In genomic region chr11:118353084-118353710, GRCh38 we compare ENCODE assay signal across 8 cellular contexts. TPM values are rescaled to one million over a fixed set of nuclear protein-coding genes. Genes with fewer than 3 reads are reported as not detected.
A peak's percentile ranks its signal among the peaks of the same experiment; 100 is the strongest.
DNase-seq lines count a peak whose midpoint lies in the region; ATAC-seq and TF ChIP-seq lines count a peak whose summit lies in the region.

No MANE protein-coding gene starts in this region.

- H3K9ac ChIP-seq in endodermal cell (ENCODE audit: extremely low read depth, low read length, poor library complexity, severe bottlenecking) = no peak overlapping the region

- no peak overlapping the region for H3K4me3 Mint-ChIP-seq in activated naive CD4-positive, alpha-beta T cell treated with anti-CD3 and anti-CD28 coated beads, Interleukin-2, amount 50 U/mL, for 24 hours
- no peak overlapping the region for H3K4me3 Mint-ChIP-seq in endodermal cell

- no peaks in the 10 kb centered on the region for H3K9me3 Mint-ChIP-seq in activated naive CD4-positive, alpha-beta T cell treated with anti-CD3 and anti-CD28 coated beads, Interleukin-2, amount 50 U/mL, for 24 hours
- H3K9me3 Mint-ChIP-seq in endodermal cell = no peaks in the 10 kb centered on the region

- H3K4me3 ChIP-seq in endodermal cell (ENCODE audit: low read length) (no peak overlapping the region), gastrocnemius medialis (no peak overlapping the region)

- no peak overlapping the region for H3K27ac ChIP-seq in endodermal cell (ENCODE audit: low read depth, low read length)
- H3K27ac ChIP-seq in gastrocnemius medialis = no peak overlapping the region

- ATAC-seq in gastrocnemius medialis = no peak
- no peak for ATAC-seq in HG03039 (IDR thresholded peaks at IDR 0.05; ENCODE audit: unreplicated experiment)
- ATAC-seq in GM18511 (IDR thresholded peaks at IDR 0.05; ENCODE audit: unreplicated experiment) = no peak

- 0 to 19% methylated on average over 1 to 5 of the region's 6 CpGs for WGBS in endodermal cell (ENCODE audit: insufficient coverage in 1 of 2, insufficient read length in 1 of 2), 2 experiments

- peaks cover 7% of the 10 kb centered on the region for H3K36me3 Mint-ChIP-seq in activated naive CD4-positive, alpha-beta T cell treated with anti-CD3 and anti-CD28 coated beads, Interleukin-2, amount 50 U/mL, for 24 hours
- no peaks in the 10 kb centered on the region for H3K36me3 Mint-ChIP-seq in endodermal cell (ENCODE audit: low read depth)

- no peaks in the 10 kb centered on the region for H3K27me3 Mint-ChIP-seq in activated naive CD4-positive, alpha-beta T cell treated with anti-CD3 and anti-CD28 coated beads, Interleukin-2, amount 50 U/mL, for 24 hours
- peaks cover 52% of the 10 kb centered on the region for H3K27me3 Mint-ChIP-seq in endodermal cell (ENCODE audit: insufficient read depth)

- no peaks in the 10 kb centered on the region for H3K36me3 ChIP-seq in endodermal cell (ENCODE audit: control insufficient read depth, insufficient read depth, low read length)
- no peaks in the 10 kb centered on the region for H3K36me3 ChIP-seq in gastrocnemius medialis

- H3K9me3 ChIP-seq in endodermal cell (ENCODE audit: control insufficient read depth, low read length) (no peaks in the 10 kb centered on the region), gastrocnemius medialis (no peaks in the 10 kb centered on the region)

- TF ChIP-seq CTCF in endodermal cell (conservative IDR thresholded peaks at IDR 0.05) (peak; percentile 77), gastrocnemius medialis (IDR thresholded peaks at IDR 0.05 in 4 of 5, conservative IDR thresholded peaks at IDR 0.05 in 1 of 5) (peak; percentile 11 to 59 (median 27))

- peaks cover 39% of the 10 kb centered on the region for H3K4me1 Mint-ChIP-seq in activated naive CD4-positive, alpha-beta T cell treated with anti-CD3 and anti-CD28 coated beads, Interleukin-2, amount 50 U/mL, for 24 hours
- no peaks in the 10 kb centered on the region for H3K4me1 Mint-ChIP-seq in endodermal cell

- in situ Hi-C loops in gastrocnemius medialis (cut with MboI; ENCODE audit: low sequenced_read_pairs in 4 of 4) = loop anchor here in 2 of 4 donors (5.0 to 10.0 kb wide), 2 partner anchors 156 to 158 kb away; no protein-coding TSS in a partner anchor

- H3K4me1 ChIP-seq in endodermal cell (ENCODE audit: control insufficient read depth, insufficient read depth, low read length) (no peaks in the 10 kb centered on the region), gastrocnemius medialis (no peaks in the 10 kb centered on the region)

- H3K27me3 ChIP-seq in endodermal cell (ENCODE audit: control insufficient read depth, insufficient read depth, low read length, poor library complexity, severe bottlenecking) (peaks cover 57% of the 10 kb centered on the region), gastrocnemius medialis (peaks cover 0 to 19% (median 9%) of the 10 kb centered on the region in 3 donors)

- DNase-seq in activated naive CD4-positive, alpha-beta T cell (lab: John Stamatoyannopoulos, UW) = no peak
- DNase-seq in OCI-M1 (lab: John Stamatoyannopoulos, UW) = peak; percentile 82
- DNase-seq in endodermal cell = no peak
- DNase-seq in gastrocnemius medialis = no peak
- no peak for DNase-seq in SK-N-DZ (ENCODE audit: low spot score)

- no peak for TF ChIP-seq POLR2A in gastrocnemius medialis (IDR thresholded peaks at IDR 0.05)

- intact Hi-C loops in gastrocnemius medialis (cut with DNase I; ENCODE audit: low total_unique reads) = loop anchor here (5.0 kb wide), 1 partner anchor 206 kb away; no protein-coding TSS in a partner anchor

- peak overlapping the region; percentile 76 for H3K27ac Mint-ChIP-seq in activated naive CD4-positive, alpha-beta T cell treated with anti-CD3 and anti-CD28 coated beads, Interleukin-2, amount 50 U/mL, for 24 hours
- no peak overlapping the region for H3K27ac Mint-ChIP-seq in endodermal cell

RNA-seq across cellular contexts. Expression of gene UBE4A, which starts 6.2 kb away (rescaled TPM):
- total RNA-seq in endodermal cell (10 to 100 TPM; 39.6 to 42.6 TPM), gastrocnemius medialis (10 to 100 TPM; 36.6 to 73.9 (median 41.7) TPM)
- 27.3 TPM for polyA plus RNA-seq in endodermal cell (2013, experiment 1 of 2)
- polyA plus RNA-seq in endodermal cell (2013, experiment 2 of 2) = 26.2 TPM
- 15.9 and 17.7 TPM in 2 replicates for polyA plus RNA-seq in SK-N-DZ (2014; cell fraction: cytosol; rRNA removed)
- polyA plus RNA-seq in SK-N-DZ (2014; cell fraction: nucleus; rRNA removed) = 17.9 and 20.7 TPM in 2 replicates

RNA-seq across cellular contexts. Expression of gene CD3G, which starts 9.1 kb away (rescaled TPM):
- total RNA-seq in endodermal cell = not detected
- not detected for polyA plus RNA-seq in endodermal cell (2013, experiment 1 of 2)
- not detected for polyA plus RNA-seq in endodermal cell (2013, experiment 2 of 2)
- total RNA-seq in gastrocnemius medialis = under 1 TPM in 2 of 4 donors, not detected in 2; 0.33 to 0.51 TPM
- 0.36 and 1.8 TPM in 2 replicates for polyA plus RNA-seq in SK-N-DZ (2014; cell fraction: cytosol; rRNA removed)
- not detected in 2 replicates for polyA plus RNA-seq in SK-N-DZ (2014; cell fraction: nucleus; rRNA removed)

RNA-seq across cellular contexts. Expression of gene CD3D, which starts 10.7 kb away (rescaled TPM):
- under 1 TPM in 1 of 2 donors, not detected in 1; 0.92 TPM for total RNA-seq in endodermal cell
- not detected for polyA plus RNA-seq in endodermal cell (2013, experiment 1 of 2)
- polyA plus RNA-seq in endodermal cell (2013, experiment 2 of 2) = not detected
- total RNA-seq in gastrocnemius medialis = 1 to 10 TPM in 1 of 4 donors, under 1 TPM in 2, not detected in 1; 0.35 to 3.0 (median 0.46) TPM
- polyA plus RNA-seq in SK-N-DZ (2014; cell fraction: cytosol; rRNA removed) = not detected in 2 replicates
- not detected in 2 replicates for polyA plus RNA-seq in SK-N-DZ (2014; cell fraction: nucleus; rRNA removed)

RNA-seq across cellular contexts. Expression of gene ATP5MG, which starts 48.2 kb away (rescaled TPM):
- total RNA-seq in endodermal cell (100 to 1,000 TPM; 214 to 283 TPM), gastrocnemius medialis (10 to 100 TPM; 46.9 to 90.6 (median 55.4) TPM)
- polyA plus RNA-seq in endodermal cell (2013, experiment 1 of 2) = 189 TPM
- 171 TPM for polyA plus RNA-seq in endodermal cell (2013, experiment 2 of 2)
- 34.8 and 69.6 TPM in 2 replicates for polyA plus RNA-seq in SK-N-DZ (2014; cell fraction: cytosol; rRNA removed)
- polyA plus RNA-seq in SK-N-DZ (2014; cell fraction: nucleus; rRNA removed) = 24.8 and 26.6 TPM in 2 replicates

RNA-seq across cellular contexts. Expression of gene CD3E, which starts 48.7 kb away (rescaled TPM):
- total RNA-seq in endodermal cell (under 1 TPM in 1 of 2 donors, not detected in 1; 0.29 TPM), gastrocnemius medialis (under 1 TPM in 2 of 4 donors, not detected in 2; 0.42 to 0.51 TPM)
- polyA plus RNA-seq in endodermal cell (2013, experiment 1 of 2) = not detected
- polyA plus RNA-seq in endodermal cell (2013, experiment 2 of 2) = not detected
- polyA plus RNA-seq in SK-N-DZ (2014; cell fraction: cytosol; rRNA removed) = not detected in 2 replicates
- not detected in 2 replicates for polyA plus RNA-seq in SK-N-DZ (2014; cell fraction: nucleus; rRNA removed)
